18 cellular contexts compared by ENCODE assay signal in genomic region chr6:5630636-5631035, GRCh38.
A peak's percentile ranks its signal among the peaks of the same experiment; 100 is the strongest.
DNase-seq lines count a peak whose midpoint lies in the region; ATAC-seq and TF ChIP-seq lines count a peak whose summit lies in the region.
"Had no signal": no experiment of that assay in that cellular context is flagged by ENCODE, and none has a peak within 500 bp of the region (broad histone marks: within the 10 kb centered on the region; RNA-seq: fewer than 3 reads in every experiment).

No MANE protein-coding gene starts in this region.

- WGBS in heart right ventricle, 2 donors = 84 to 85% methylated on average over 5 of the region's 5 CpGs
- 79 to 94% (median 82%) methylated on average over 5 of the region's 5 CpGs for WGBS in spleen, 5 donors

- TF ChIP-seq CTCF in heart right ventricle (IDR thresholded peaks at IDR 0.05) (no peak), DOHH2 (IDR thresholded peaks at IDR 0.05; ENCODE audit: low read depth, low read length, poor library complexity, severe bottlenecking) (no peak), OCI-LY7 (conservative IDR thresholded peaks at IDR 0.05; ENCODE audit: low read length) (no peak), neural cell (IDR thresholded peaks at IDR 0.05; ENCODE audit: poor library complexity, severe bottlenecking) (no peak), spleen (IDR thresholded peaks at IDR 0.05 in 8 of 11, conservative IDR thresholded peaks at IDR 0.05 in 3 of 11) (no peak)

- no peak overlapping the region for H3K9ac ChIP-seq in neural cell (ENCODE audit: low read length)
- H3K9ac ChIP-seq: BLaER1 treated with 17β-estradiol and CSF1 and Interleukin-3, amounts not matched to agents 10 nM and 100 nM had no signal

- TF ChIP-seq RAD21 in neural cell (conservative IDR thresholded peaks at IDR 0.05) = no peak

- peaks cover 0 to 13% (median 6%) of the 10 kb centered on the region in 9 donors for H3K4me1 ChIP-seq in heart right ventricle
- peaks cover 68% of the 10 kb centered on the region for H3K4me1 ChIP-seq in DOHH2 (ENCODE audit: control insufficient read depth, low read length)
- H3K4me1 ChIP-seq in OCI-LY7 (ENCODE audit: insufficient read depth, low read length, poor library complexity, severe bottlenecking) = peaks cover 29% of the 10 kb centered on the region
- peaks cover 0 to 18% (median 11%) of the 10 kb centered on the region in 6 donors for H3K4me1 ChIP-seq in spleen
- H3K4me1 ChIP-seq: BE2C, HAP-1 had no signal

- H3F3A ChIP-seq in DOHH2 (ENCODE audit: control insufficient read depth, insufficient read depth) (peaks cover 7% of the 10 kb centered on the region), neural cell (ENCODE audit: insufficient read depth, low read length, poor library complexity, severe bottlenecking) (no peaks in the 10 kb centered on the region)

- POLR2A ChIA-PET in OCI-LY7 (lab: Charles Lee) = no interaction called here

- ATAC-seq in heart right ventricle (no peak), HG03565 (IDR thresholded peaks at IDR 0.05; ENCODE audit: unreplicated experiment) (no peak), GM21515 (IDR thresholded peaks at IDR 0.05; ENCODE audit: unreplicated experiment) (no peak)

- intact Hi-C loops in cardiac septum (cut with DNase I) (no loop called here), heart right ventricle (cut with DNase I) (no loop called here), OCI-LY7 (cut with micrococcal nuclease; ENCODE audit: unreplicated experiment) (no loop called here), spleen (cut with DNase I; ENCODE audit: low total_unique reads) (no loop called here)

- H3K79me2 ChIP-seq in DOHH2 (ENCODE audit: control insufficient read depth, low read length) = no peaks in the 10 kb centered on the region
- no peaks in the 10 kb centered on the region for H3K79me2 ChIP-seq in OCI-LY7 (ENCODE audit: insufficient read depth, low read depth, low read length)
- H3K79me2 ChIP-seq in neural cell (replicated peaks; ENCODE audit: insufficient read depth, low read length) = no peaks in the 10 kb centered on the region

- H3K4me2 ChIP-seq in DOHH2 (ENCODE audit: low read length) (peak overlapping the region; percentile 71), OCI-LY7 (ENCODE audit: low read length) (peak overlapping the region; percentile 46), neural cell (ENCODE audit: low read length) (peak overlapping the region; percentile 56)
- H3K4me2 ChIP-seq: BLaER1 treated with 17β-estradiol and CSF1 and Interleukin-3, amounts not matched to agents 10 nM and 100 nM had no signal

- no peak overlapping the region for H3K4me3 ChIP-seq in heart right ventricle
- H3K4me3 ChIP-seq in DOHH2 (ENCODE audit: low read length) = peak overlapping the region; percentile 58
- H3K4me3 ChIP-seq in OCI-LY7 (ENCODE audit: low read depth, low read length, poor library complexity, severe bottlenecking) = no peak overlapping the region
- no peak overlapping the region for H3K4me3 ChIP-seq in neural cell (ENCODE audit: low read length)
- H3K4me3 ChIP-seq in spleen = no peak overlapping the region
- H3K4me3 ChIP-seq: BLaER1 treated with 17β-estradiol and CSF1 and Interleukin-3, amounts not matched to agents 10 nM and 100 nM; HAP-1 had no signal

- H3K9me3 ChIP-seq in heart right ventricle = no peaks in the 10 kb centered on the region
- no peaks in the 10 kb centered on the region for H3K9me3 ChIP-seq in DOHH2 (ENCODE audit: control insufficient read depth, insufficient read depth, low read length)
- H3K9me3 ChIP-seq in OCI-LY7 (ENCODE audit: low read length) = no peaks in the 10 kb centered on the region
- H3K9me3 ChIP-seq in neural cell (ENCODE audit: low read length) = no peaks in the 10 kb centered on the region
- no peaks in the 10 kb centered on the region for H3K9me3 ChIP-seq in spleen
- H3K9me3 ChIP-seq: BE2C, HAP-1 had no signal

- DNase-seq in cardiac septum (ENCODE audit: low spot score) (peak; percentile 41), heart right ventricle (no peak), OCI-LY7 (ENCODE audit: low spot score) (no peak), spleen (no peak)
- DNase-seq: BE2C; Calu3; CD4-positive, alpha-beta T cell; COR-L47; DMS53; GF-D8; GOT3; HFFc6 had no signal

- H3K27me3 ChIP-seq in heart right ventricle = no peaks in the 10 kb centered on the region
- no peaks in the 10 kb centered on the region for H3K27me3 ChIP-seq in DOHH2 (ENCODE audit: control insufficient read depth, low read length)
- H3K27me3 ChIP-seq in neural cell (ENCODE audit: insufficient read depth, low read depth, low read length) = no peaks in the 10 kb centered on the region
- no peaks in the 10 kb centered on the region for H3K27me3 ChIP-seq in spleen (replicated peaks in 1 of 7)
- H3K27me3 ChIP-seq: BE2C; BLaER1 treated with 17β-estradiol and CSF1 and Interleukin-3, amounts not matched to agents 10 nM and 100 nM had no signal

- H3K27ac ChIP-seq in heart right ventricle = no peak overlapping the region
- H3K27ac ChIP-seq in DOHH2 (ENCODE audit: low read depth, low read length) = no peak overlapping the region; the same call in 1 of the 2 replicates
- H3K27ac ChIP-seq in OCI-LY7 (ENCODE audit: low read depth, low read length, poor library complexity, severe bottlenecking) = no peak overlapping the region
- no peak overlapping the region for H3K27ac ChIP-seq in neural cell (ENCODE audit: low read length)
- no peak overlapping the region for H3K27ac ChIP-seq in spleen
- H3K27ac ChIP-seq: BLaER1 treated with 17β-estradiol and CSF1 and Interleukin-3, amounts not matched to agents 10 nM and 100 nM had no signal

- no peaks in the 10 kb centered on the region for H4K20me1 ChIP-seq in DOHH2 (ENCODE audit: control insufficient read depth, insufficient read depth, low read depth, low read length)
- no peaks in the 10 kb centered on the region for H4K20me1 ChIP-seq in OCI-LY7 (ENCODE audit: insufficient read depth, low read length)
- no peaks in the 10 kb centered on the region for H4K20me1 ChIP-seq in neural cell (ENCODE audit: insufficient read depth)
- H4K20me1 ChIP-seq: BLaER1 treated with 17β-estradiol and CSF1 and Interleukin-3, amounts not matched to agents 10 nM and 100 nM had no signal

- TF ChIP-seq EP300 in neural cell (conservative IDR thresholded peaks at IDR 0.05; ENCODE audit: poor library complexity, severe bottlenecking) = peak; percentile 20

- CTCF ChIA-PET in OCI-LY7 (lab: Charles Lee; ENCODE audit: unreplicated experiment) = no interaction called here

- H3K36me3 ChIP-seq in heart right ventricle (no peaks in the 10 kb centered on the region), DOHH2 (ENCODE audit: control insufficient read depth, low read length) (no peaks in the 10 kb centered on the region), OCI-LY7 (ENCODE audit: insufficient read depth, low read length) (no peaks in the 10 kb centered on the region), neural cell (ENCODE audit: insufficient read depth, low read length) (no peaks in the 10 kb centered on the region), spleen (no peaks in the 10 kb centered on the region)
- H3K36me3 ChIP-seq: BE2C, HAP-1 had no signal

- no peak for TF ChIP-seq POLR2A in spleen (IDR thresholded peaks at IDR 0.05)

- BruUV-seq in OCI-LY7 (replicated peaks; lab: Mats Ljungman, UMichigan) = no TSS peak

- H3K9me2 ChIP-seq in DOHH2 (replicated peaks; ENCODE audit: control insufficient read depth, low read length) (no peaks in the 10 kb centered on the region), OCI-LY7 (ENCODE audit: insufficient read depth, low read length) (no peaks in the 10 kb centered on the region), neural cell (ENCODE audit: insufficient read depth, low read length) (no peaks in the 10 kb centered on the region)

- no peak overlapping the region for H2AFZ ChIP-seq in OCI-LY7 (ENCODE audit: low read length)
- no peak overlapping the region for H2AFZ ChIP-seq in neural cell (ENCODE audit: low read depth, low read length)

TF ChIP-seq in neural cell, 6 proteins besides CTCF, POLR2A, EP300 and RAD21:
- no peak for TF ChIP-seq SMC3 (conservative IDR thresholded peaks at IDR 0.05; ENCODE audit: poor library complexity)
- TF ChIP-seq REST (IDR thresholded peaks at IDR 0.05; ENCODE audit: borderline replicate concordance) = no peak
- no peak for TF ChIP-seq TAF1 (IDR thresholded peaks at IDR 0.05; ENCODE audit: low read depth)
- TF ChIP-seq MXI1 (conservative IDR thresholded peaks at IDR 0.05; ENCODE audit: poor library complexity, severe bottlenecking) = no peak
- TF ChIP-seq EZH2 (IDR thresholded peaks at IDR 0.05; ENCODE audit: borderline replicate concordance, insufficient read depth, low read length, poor library complexity, severe bottlenecking) = no peak
- no peak for TF ChIP-seq POLR2AphosphoS5 (IDR thresholded peaks at IDR 0.05)
TF ChIP-seq in neural cell: peak in this region for 0.
